Comparison of ENCODE assay signal across 1 cellular context in genomic region chr11:447923-448731, GRCh38.
TF ChIP-seq lines count a peak whose summit lies in the region.

No MANE protein-coding gene starts in this region.

TF ChIP-seq in IMR-90, 13 proteins besides CTCF, POLR2A, EP300 and RAD21:
- TF ChIP-seq NFE2L2 (IDR thresholded peaks at IDR 0.05; ENCODE audit: low read depth, low read length), result no peak
- TF ChIP-seq CEBPB (IDR thresholded peaks at IDR 0.05; ENCODE audit: low read depth, low read length), result no peak
- peak; percentile 86 for TF ChIP-seq USF2 (IDR thresholded peaks at IDR 0.05; ENCODE audit: low read depth, low read length)
- TF ChIP-seq RCOR1 (IDR thresholded peaks at IDR 0.05; ENCODE audit: insufficient replicate concordance, low read length), result peak; percentile 68
- peak; percentile 60 for TF ChIP-seq SMC3 (IDR thresholded peaks at IDR 0.05; ENCODE audit: low read depth, low read length)
- no peak for TF ChIP-seq FOS (IDR thresholded peaks at IDR 0.05; ENCODE audit: low read depth, low read length)
- TF ChIP-seq CHD1 (IDR thresholded peaks at IDR 0.05; ENCODE audit: low read depth, low read length), result no peak
- TF ChIP-seq BHLHE40 (IDR thresholded peaks at IDR 0.05; ENCODE audit: low read depth, low read length), result no peak; the same call in 1 of the 2 replicates
- TF ChIP-seq MXI1 (IDR thresholded peaks at IDR 0.05; ENCODE audit: borderline replicate concordance, low read depth, low read length), result peak; percentile 49; the same call in 1 of the 2 replicates
- no peak for TF ChIP-seq ELK1 (IDR thresholded peaks at IDR 0.05; ENCODE audit: borderline replicate concordance, low read depth, low read length)
- TF ChIP-seq RFX5 (IDR thresholded peaks at IDR 0.05; ENCODE audit: low read depth, low read length), result no peak
- peak; percentile 82 for TF ChIP-seq MAZ (IDR thresholded peaks at IDR 0.05; ENCODE audit: borderline replicate concordance, low read depth, low read length)
- TF ChIP-seq MAFK (IDR thresholded peaks at IDR 0.05; ENCODE audit: low read depth, low read length), result no peak
